In the genomic region with DNA sequence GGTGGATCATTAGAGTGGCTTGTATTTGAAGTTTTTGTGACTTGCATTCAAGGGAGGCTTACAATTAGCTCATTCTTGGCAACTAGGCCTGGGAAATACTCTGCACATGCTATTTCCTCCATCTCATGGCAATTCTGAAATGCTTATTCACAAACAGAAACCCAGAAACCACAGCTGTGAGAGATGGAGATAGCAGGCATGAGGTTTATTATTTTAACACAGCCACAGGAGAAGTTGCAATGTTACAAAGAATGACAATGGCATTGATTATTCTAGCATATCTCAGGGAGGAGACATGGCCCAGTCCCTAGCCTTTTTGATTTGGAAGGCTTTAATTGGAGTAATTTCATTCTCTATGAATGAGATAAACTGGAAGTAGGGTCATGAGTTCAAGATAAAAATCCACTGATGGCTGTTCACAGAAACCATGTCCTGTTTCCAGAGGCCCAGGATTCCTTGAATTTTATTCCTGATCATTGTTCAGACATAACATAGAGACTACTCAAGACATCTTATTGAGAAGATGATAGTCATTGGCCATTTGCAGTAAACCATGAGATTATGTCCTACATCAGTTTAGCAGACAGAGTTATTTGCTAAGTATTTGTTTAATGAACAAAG, we compare ENCODE assay signal across 14 cellular contexts.
DNase-seq lines count a peak whose midpoint lies in the region; ATAC-seq, FAIRE-seq and TF ChIP-seq lines count a peak whose summit lies in the region.
"Had no signal": no experiment of that assay in that cellular context is flagged by ENCODE, and none has a peak within 500 bp of the region (broad histone marks: within the 10 kb centered on the region; RNA-seq: fewer than 3 reads in every experiment).

No MANE protein-coding gene starts in this region.

- TF ChIP-seq CTCF in endothelial cell of umbilical vein (IDR thresholded peaks at IDR 0.05; ENCODE audit: extremely low read depth in 1 of 2, insufficient read depth in 1 of 2, low read depth in 1 of 2, low read length in 2 of 2): no peak

- CTCF ChIA-PET in endothelial cell of umbilical vein (lab: Charles Lee): interaction anchor here (0.8 to 1.5 kb wide), 2 partner anchors 10 to 102 kb away, joined by 3 to 9 read pairs; no protein-coding TSS in a partner anchor

- no peak overlapping the region for H3K4me3 ChIP-seq in endothelial cell of umbilical vein (replicated peaks in 1 of 3; ENCODE audit: insufficient read depth in 1 of 3, low read depth in 1 of 3, low read length in 3 of 3)
- H3K4me3 ChIP-seq in mesenchymal stem cell (ENCODE audit: insufficient read depth in 1 of 2, low read depth in 1 of 2, low read length in 2 of 2): no peak overlapping the region
- H3K4me3 ChIP-seq: GM23338 had no signal

- TF ChIP-seq POLR2A in endothelial cell of umbilical vein (IDR thresholded peaks at IDR 0.05; ENCODE audit: low read depth, low read length): no peak

- H2BK12ac ChIP-seq in mesenchymal stem cell (ENCODE audit: low read length in 2 of 2): no peak overlapping the region

- H2BK120ac ChIP-seq in mesenchymal stem cell (ENCODE audit: low read depth, low read length): no peak overlapping the region

- FAIRE-seq in endothelial cell of umbilical vein (lab: Jason Lieb, UNC): peak; percentile 96

- H3K27ac ChIP-seq in endothelial cell of umbilical vein (ENCODE audit: insufficient read depth, low read depth, low read length): peak overlapping the region; percentile 84
- H3K27ac ChIP-seq in mesenchymal stem cell (ENCODE audit: low read length, poor library complexity, severe bottlenecking): peak overlapping the region; percentile 54

- H3K9me1 ChIP-seq in endothelial cell of umbilical vein (replicated peaks; ENCODE audit: control insufficient read depth, extremely low read depth, insufficient read depth, low read length): no peaks in the 10 kb centered on the region

- H3K79me2 ChIP-seq in endothelial cell of umbilical vein (ENCODE audit: control insufficient read depth, insufficient read depth, low read length): no peaks in the 10 kb centered on the region

- no peak overlapping the region for H3K18ac ChIP-seq in mesenchymal stem cell (ENCODE audit: low read depth in 1 of 2, low read length in 2 of 2)

- no peaks in the 10 kb centered on the region for H3K27me3 ChIP-seq in endothelial cell of umbilical vein (ENCODE audit: control insufficient read depth in 2 of 2, insufficient read depth in 2 of 2, low read length in 2 of 2)
- H3K27me3 ChIP-seq in mesenchymal stem cell (ENCODE audit: control insufficient read depth in 1 of 2, insufficient read depth in 1 of 2, low read length in 2 of 2): no peaks in the 10 kb centered on the region

- H3K4ac ChIP-seq in mesenchymal stem cell (ENCODE audit: low read depth in 1 of 2, low read length in 2 of 2): no peak overlapping the region

- peak overlapping the region; percentile 42 for H3K9ac ChIP-seq in endothelial cell of umbilical vein (replicated peaks; ENCODE audit: extremely low read depth, insufficient read depth, low read length)
- no peak overlapping the region for H3K9ac ChIP-seq in mesenchymal stem cell (ENCODE audit: low read length)

- H3K4me2 ChIP-seq in endothelial cell of umbilical vein (ENCODE audit: insufficient read depth, low read length): peak overlapping the region; percentile 51
- H3K4me2 ChIP-seq in mesenchymal stem cell (ENCODE audit: low read length, poor library complexity, severe bottlenecking): no peak overlapping the region
- H3K4me2 ChIP-seq: GM23338 had no signal

- H4K8ac ChIP-seq in mesenchymal stem cell (ENCODE audit: low read length): no peak overlapping the region

- no peak overlapping the region for H3K23ac ChIP-seq in mesenchymal stem cell (ENCODE audit: low read length in 2 of 2)

- H4K20me1 ChIP-seq in endothelial cell of umbilical vein (replicated peaks; ENCODE audit: control insufficient read depth, extremely low read depth, insufficient read depth, low read length): no peaks in the 10 kb centered on the region

- BruUV-seq in endothelial cell of umbilical vein (replicated peaks; lab: Mats Ljungman, UMichigan): TSS peak; percentile 78

- no peak overlapping the region for H2AFZ ChIP-seq in endothelial cell of umbilical vein (ENCODE audit: low read depth, low read length)
- H2AFZ ChIP-seq in mesenchymal stem cell (ENCODE audit: low read depth, low read length): no peak overlapping the region
- H2AFZ ChIP-seq: GM23338 had no signal

- H3K36me3 ChIP-seq in endothelial cell of umbilical vein (ENCODE audit: control insufficient read depth in 2 of 2, extremely low read depth in 1 of 2, insufficient read depth in 2 of 2, low read length in 2 of 2) (no peaks in the 10 kb centered on the region), mesenchymal stem cell (ENCODE audit: control insufficient read depth in 1 of 2, insufficient read depth in 2 of 2, low read depth in 1 of 2, low read length in 2 of 2) (peaks cover 0 to 2% of the 10 kb centered on the region in 2 experiments)

- DNase-seq in Ammon's horn (ENCODE audit: low spot score) (peak; percentile 5), OCI-M1 (lab: John Stamatoyannopoulos, UW) (peak; percentile 11), endothelial cell of umbilical vein (ENCODE audit: low read depth, low spot score) (peak; percentile 91), mesenchymal stem cell (peak; percentile 61)
- DNase-seq in effector CD4-positive, alpha-beta T cell: no peak
- DNase-seq: activated CD8-positive, alpha-beta T cell treated with anti-CD3 and anti-CD28 coated beads, Interleukin-2, amount 10 ng/mL, durations not matched to agents 7 days and 5 days; activated naive CD4-positive, alpha-beta T cell treated with anti-CD3 and anti-CD28 coated beads, Interleukin-2, amount 10 ng/mL, durations not matched to agents 7 days and 5 days; natural killer cell; NCI-H2081; stimulated activated CD4-positive, alpha-beta T cell treated with anti-CD3 and anti-CD28 coated beads, Interleukin-12 subunit alpha, Interleukin-12 subunit beta, amount 100 ng/mL, for 4 hours had no signal

- intact Hi-C loops in endothelial cell of umbilical vein (cut with micrococcal nuclease): loop anchor here (1.0 to 5.0 kb wide), 2 partner anchors 13 to 81 kb away; no protein-coding TSS in a partner anchor

- H3K4me1 ChIP-seq in endothelial cell of umbilical vein (ENCODE audit: control insufficient read depth, extremely low read depth, insufficient read depth, low read length): peaks cover 15% of the 10 kb centered on the region
- H3K4me1 ChIP-seq in mesenchymal stem cell (ENCODE audit: control insufficient read depth, insufficient read depth, low read depth, low read length): no peaks in the 10 kb centered on the region

- H2AK5ac ChIP-seq in mesenchymal stem cell (ENCODE audit: low read length, severe bottlenecking): no peak overlapping the region

- no peak overlapping the region for H2BK15ac ChIP-seq in mesenchymal stem cell (ENCODE audit: low read depth, poor library complexity, severe bottlenecking)

- H3K14ac ChIP-seq in mesenchymal stem cell (ENCODE audit: low read length in 2 of 2): no peak overlapping the region

- POLR2A ChIA-PET in endothelial cell of umbilical vein (lab: Charles Lee): no interaction called here

- H3K9me3 ChIP-seq in endothelial cell of umbilical vein (replicated peaks; ENCODE audit: control insufficient read depth, insufficient read depth, low read length) (no peaks in the 10 kb centered on the region), mesenchymal stem cell (ENCODE audit: control insufficient read depth, low read length) (no peaks in the 10 kb centered on the region)

- H4K91ac ChIP-seq in mesenchymal stem cell (ENCODE audit: low read length): no peak overlapping the region

- dilution Hi-C loops in endothelial cell of umbilical vein (cut with MboI; ENCODE audit: extremely low pct_ligation_motif_present, low sequenced_read_pairs): no loop called here

- ATAC-seq in GM21717 (IDR thresholded peaks at IDR 0.05; ENCODE audit: unreplicated experiment): no peak
- ATAC-seq in activated CD4-positive, CD25-positive, alpha-beta regulatory T cell treated with anti-CD3 and anti-CD28 coated beads, Interleukin-2, amount 50 U/mL, for 24 hours: no peak
- ATAC-seq in GM18861 (IDR thresholded peaks at IDR 0.05; ENCODE audit: unreplicated experiment): no peak
- ATAC-seq: activated CD8-positive, alpha-beta T cell treated with anti-CD3 and anti-CD28 coated beads, Interleukin-2, amount 10 ng/mL, durations not matched to agents 7 days and 5 days; GM23338 had no signal

- no peak overlapping the region for H2BK5ac ChIP-seq in mesenchymal stem cell (ENCODE audit: low read depth, low read length, poor library complexity, severe bottlenecking)

- peaks cover 2% of the 10 kb centered on the region for H3K79me1 ChIP-seq in mesenchymal stem cell (replicated peaks; ENCODE audit: low read length, poor library complexity, severe bottlenecking)

TF ChIP-seq in endothelial cell of umbilical vein, 7 proteins besides CTCF, POLR2A, EP300 and RAD21:
- TF ChIP-seq POLR2AphosphoS5 (IDR thresholded peaks at IDR 0.05; ENCODE audit: insufficient read depth, low read depth, low read length) (no peak), JUN (IDR thresholded peaks at IDR 0.05; ENCODE audit: borderline replicate concordance, insufficient read depth, insufficient read length, low read depth) (peak; percentile 50), GATA2 (IDR thresholded peaks at IDR 0.05; ENCODE audit: insufficient read depth, insufficient read length, low read depth, low read length) (peak; percentile 71)
